In the genomic region with DNA sequence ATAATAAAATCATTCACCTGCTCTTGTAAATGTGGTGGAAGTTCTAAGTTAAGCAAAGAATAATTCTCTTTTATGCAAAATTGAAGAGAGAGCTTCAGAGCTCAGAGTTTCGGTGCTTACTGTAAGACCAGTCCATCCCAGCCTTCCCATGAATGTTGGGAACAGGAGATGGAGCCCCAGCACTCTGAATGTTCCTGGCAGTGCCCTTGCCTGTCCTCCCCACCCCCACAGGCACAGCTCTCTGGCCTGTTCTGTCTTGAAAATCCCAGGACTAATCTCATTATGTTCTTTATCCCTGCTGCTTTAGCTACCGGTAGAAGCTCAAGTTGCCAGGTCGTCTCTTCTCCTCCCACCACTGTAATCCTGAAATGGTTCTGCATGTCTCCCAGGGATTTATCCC, we compare ENCODE assay signal across 32 cellular contexts. TPM values are rescaled to one million over a fixed set of nuclear protein-coding genes. Genes with fewer than 3 reads are reported as not detected.
"Had no signal": no experiment of that assay in that cellular context is flagged by ENCODE, and none has a peak within 500 bp of the region (broad histone marks: within the 10 kb centered on the region; RNA-seq: fewer than 3 reads in every experiment).

No MANE protein-coding gene starts in this region.

- H3K4me3 ChIP-seq: ascending aorta, body of pancreas had no signal

- H3K27ac ChIP-seq: ascending aorta, body of pancreas had no signal

- H3K4me1 ChIP-seq: ascending aorta, body of pancreas had no signal

- H3K9me3 ChIP-seq: ascending aorta, body of pancreas, SK-N-SH had no signal

- H3K4me2 ChIP-seq: SK-N-SH had no signal

- FAIRE-seq: bronchial epithelial cell had no signal

- H3K9ac ChIP-seq: SK-N-SH had no signal

- H3K27me3 ChIP-seq: ascending aorta, body of pancreas had no signal

- H3K36me3 ChIP-seq: ascending aorta had no signal

- DNase-seq: activated B cell treated with CpG ODN at 0.5 μM for 24 hours; activated CD4-positive, alpha-beta T cell treated with anti-CD3 and anti-CD28 coated beads for 1 hour; activated CD4-positive, alpha-beta T cell treated with anti-CD3 and anti-CD28 coated beads, Interleukin-2, amount 10 ng/mL, durations not matched to agents 24 days and 14 days; activated CD4-positive, alpha-beta T cell treated with anti-CD3 and anti-CD28 coated beads, Interleukin-2, amount 50 U/mL, for 48 hours; activated CD8-positive, alpha-beta memory T cell treated with anti-CD3 and anti-CD28 coated beads, Interleukin-2, amount 10 ng/mL, durations not matched to agents 7 days and 5 days; activated effector memory CD4-positive, alpha-beta T cell treated with anti-CD3 and anti-CD28 coated beads, Interleukin-2, amount 50 U/mL, for 16 hours; activated naive CD4-positive, alpha-beta T cell treated with Interleukin-2 at 50 U/mL for 16 hours; activated naive CD8-positive, alpha-beta T cell treated with anti-CD3 and anti-CD28 coated beads, Interleukin-2, amount 50 U/mL, for 24 hours; activated T-cell treated with anti-CD3 and anti-CD28 coated beads, Interleukin-2, amount 50 U/mL, for 24 hours; amniotic stem cell; body of pancreas; central memory CD4-positive, alpha-beta T cell; KBM-7; NCI-H1048; NCI-H146; NCI-H187 treated with DMSO at 0.1 percent for 48 hours; NCI-H2081 treated with DMSO at 0.1 percent for 48 hours; NCI-H446; NCI-H526; NCI-H774; NK-92 treated with Interleukin-12 subunit alpha and Interleukin-12 subunit beta, amount 100 ng/mL, for 24 hours; OCI-M1; RPMI8226; SK-N-SH; SW 1271 had no signal

RNA-seq across cellular contexts. Expression of gene LHFPL3, which starts 29.1 kb away (rescaled TPM):
- total RNA-seq: activated B cell treated with CpG ODN at 0.5 μM for 24 hours; activated CD4-positive, alpha-beta T cell treated with anti-CD3 and anti-CD28 coated beads, Interleukin-2, amount 10 ng/mL, durations not matched to agents 24 days and 14 days; activated CD8-positive, alpha-beta memory T cell treated with anti-CD3 and anti-CD28 coated beads, Interleukin-2, amount 10 ng/mL, durations not matched to agents 7 days and 5 days; activated naive CD4-positive, alpha-beta T cell treated with anti-CD3 and anti-CD28 coated beads, Interleukin-2, amount 50 U/mL, for 72 hours; ascending aorta; body of pancreas; bronchial epithelial cell; LHCN-M2; M059J; Right ventricle myocardium inferior; T-helper 1 cell treated with Interleukin-12 subunit alpha and Interleukin-12 subunit beta and Interleukin-4 antibody, amounts not matched to agents 30 ng/mL and 1 ng/mL, for 36 hours had no signal
- polyA plus RNA-seq: SK-N-SH had no signal
